ENCODE assay signal across 1 cellular context in genomic region chr3:30689202-30689641, GRCh38.
TF ChIP-seq lines count a peak whose summit lies in the region.

No MANE protein-coding gene starts in this region.

TF ChIP-seq in HCT116, 20 proteins besides CTCF, POLR2A, EP300 and RAD21 (continued from another document):
- TF ChIP-seq ZBTB33 (IDR thresholded peaks at IDR 0.05; ENCODE audit: extremely low read depth, insufficient replicate concordance, low read length) (no peak), ELF1 (IDR thresholded peaks at IDR 0.05; ENCODE audit: borderline replicate concordance, low read depth) (no peak), MAX (IDR thresholded peaks at IDR 0.05) (peak; percentile 58), CBX3 (IDR thresholded peaks at IDR 0.05; ENCODE audit: low read depth) (peak; percentile 40; the same call in 1 of the 2 replicates), SRF (IDR thresholded peaks at IDR 0.05; ENCODE audit: low read depth) (no peak), ZFX (IDR thresholded peaks at IDR 0.05) (no peak), YY1 (IDR thresholded peaks at IDR 0.05; ENCODE audit: extremely low read depth, insufficient replicate concordance, low read depth, low read length) (peak; percentile 31), ZNF274 (IDR thresholded peaks at IDR 0.05; ENCODE audit: low read depth, low read length) (no peak), CEBPB (IDR thresholded peaks at IDR 0.05; ENCODE audit: low read depth) (no peak; the same call in none of the 2 replicates), EZH2 (IDR thresholded peaks at IDR 0.05) (no peak)
